22 cellular contexts compared by ENCODE assay signal in the genomic region with DNA sequence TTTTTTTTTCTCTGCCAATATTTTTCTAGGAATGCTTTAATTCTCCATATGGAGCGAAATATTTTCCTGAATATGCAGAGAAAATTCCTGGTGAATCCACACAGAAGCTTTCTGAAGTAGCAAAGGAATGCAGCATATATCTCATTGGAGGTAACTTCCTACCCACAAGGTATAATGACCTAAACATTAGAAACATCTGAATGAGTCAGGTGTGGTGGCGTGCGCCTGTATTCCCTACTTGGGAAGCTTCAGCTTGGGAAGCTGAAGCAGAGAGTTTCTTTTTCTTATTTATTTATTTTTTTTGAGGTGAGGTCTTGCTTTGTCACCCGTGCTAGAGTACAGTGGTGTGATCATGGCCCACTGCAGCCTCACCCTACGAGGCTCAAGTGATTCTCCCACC. TPM values are rescaled to one million over a fixed set of nuclear protein-coding genes. Genes with fewer than 3 reads are reported as not detected.
DNase-seq lines count a peak whose midpoint lies in the region; ATAC-seq and TF ChIP-seq lines count a peak whose summit lies in the region.
"Had no signal": no experiment of that assay in that cellular context is flagged by ENCODE, and none has a peak within 500 bp of the region (broad histone marks: within the 10 kb centered on the region; RNA-seq: fewer than 3 reads in every experiment).

No MANE protein-coding gene starts in this region.

- H2AFZ ChIP-seq in PC-3 (ENCODE audit: low read length) = no peak overlapping the region
- no peak overlapping the region for H2AFZ ChIP-seq in trophoblast cell (ENCODE audit: insufficient read depth, low read length, poor library complexity)

- H4K12ac ChIP-seq in trophoblast cell (ENCODE audit: low read depth, low read length) = no peak overlapping the region

- no peak for ATAC-seq in PC-3
- ATAC-seq: GM12878 had no signal

- H3K4me1 ChIP-seq in PC-3 (ENCODE audit: insufficient read depth, low read length) (peaks cover 11% of the 10 kb centered on the region), trophoblast cell (ENCODE audit: control insufficient read depth in 1 of 2, insufficient read depth in 2 of 2, low read length in 2 of 2) (peaks cover 2 to 3% of the 10 kb centered on the region in 2 experiments)
- H3K4me1 ChIP-seq: BE2C had no signal

- no peak overlapping the region for H2BK12ac ChIP-seq in trophoblast cell (ENCODE audit: low read length)

- no peak overlapping the region for H2AK5ac ChIP-seq in trophoblast cell (ENCODE audit: low read length)

- H3K79me2 ChIP-seq in PC-3 (ENCODE audit: low read length) = peaks cover 17% of the 10 kb centered on the region
- H3K79me2 ChIP-seq in trophoblast cell (ENCODE audit: control insufficient read depth, insufficient read depth, low read length, poor library complexity) = peaks cover 2% of the 10 kb centered on the region

- H3K4me3 ChIP-seq in PC-3 (ENCODE audit: low read length) (no peak overlapping the region), trophoblast cell (ENCODE audit: low read depth, low read length) (no peak overlapping the region)
- H3K4me3 ChIP-seq: BLaER1, GM12878 had no signal

- no peak overlapping the region for H2BK5ac ChIP-seq in trophoblast cell (ENCODE audit: low read depth, low read length, poor library complexity)

- H3K79me1 ChIP-seq in trophoblast cell (ENCODE audit: low read length) = peaks cover 3% of the 10 kb centered on the region

- no peak overlapping the region for H3K4ac ChIP-seq in trophoblast cell (ENCODE audit: low read depth, low read length)

- no CpG with 5 or more reads among the region's 5 CpGs for WGBS in trophoblast cell (ENCODE audit: extremely low coverage, insufficient coverage, insufficient read length)

- BruUV-seq in PC-3 (replicated peaks; lab: Mats Ljungman, UMichigan) = no TSS peak

- H3K27ac ChIP-seq in PC-3 (ENCODE audit: low read length) = no peak overlapping the region
- H3K27ac ChIP-seq in trophoblast cell (ENCODE audit: low read depth, low read length) = no peak overlapping the region
- H3K27ac ChIP-seq: BLaER1 had no signal

- POLR2A ChIA-PET in PC-3 (lab: Charles Lee; ENCODE audit: unreplicated experiment) = interaction anchor here (0.6 kb wide), 1 partner anchor 75 kb away, joined by 7 read pairs; no protein-coding TSS in a partner anchor

- intact Hi-C loops in PC-3 (cut with micrococcal nuclease) = no loop called here

- H3K4me2 ChIP-seq in PC-3 (ENCODE audit: low read length) (no peak overlapping the region), trophoblast cell (ENCODE audit: low read length) (no peak overlapping the region)
- H3K4me2 ChIP-seq: BLaER1 had no signal

- H3K14ac ChIP-seq in trophoblast cell (ENCODE audit: low read length) = no peak overlapping the region

- no peak overlapping the region for H3K18ac ChIP-seq in trophoblast cell (ENCODE audit: low read length)

- no peaks in the 10 kb centered on the region for H3K27me3 ChIP-seq in PC-3 (ENCODE audit: low read length)
- H3K27me3 ChIP-seq in trophoblast cell (ENCODE audit: insufficient read depth, low read length) = no peaks in the 10 kb centered on the region
- H3K27me3 ChIP-seq: BE2C, BLaER1 had no signal

- H3K9ac ChIP-seq in PC-3 (ENCODE audit: low read length) (no peak overlapping the region), trophoblast cell (ENCODE audit: low read length) (no peak overlapping the region)
- H3K9ac ChIP-seq: BLaER1 had no signal

- H3F3A ChIP-seq in PC-3 (ENCODE audit: low read length, unreplicated experiment) = no peaks in the 10 kb centered on the region

- H3K9me3 ChIP-seq in PC-3 (ENCODE audit: low read length) = no peaks in the 10 kb centered on the region
- no peaks in the 10 kb centered on the region for H3K9me3 ChIP-seq in trophoblast cell (ENCODE audit: insufficient read depth, low read depth, low read length)
- H3K9me3 ChIP-seq: BE2C had no signal

- TF ChIP-seq CTCF in PC-3 (conservative IDR thresholded peaks at IDR 0.05; ENCODE audit: low read depth, low read length) = no peak

- no peak overlapping the region for H2BK120ac ChIP-seq in trophoblast cell (ENCODE audit: insufficient read depth, low read length, poor library complexity)

- CTCF ChIA-PET in PC-3 (lab: Charles Lee) = no interaction called here

- H4K91ac ChIP-seq in trophoblast cell (ENCODE audit: low read depth, low read length) = no peak overlapping the region

- H3K23ac ChIP-seq in trophoblast cell (ENCODE audit: low read length) = no peak overlapping the region

- no peak overlapping the region for H4K8ac ChIP-seq in trophoblast cell (ENCODE audit: low read depth, low read length)

- no peaks in the 10 kb centered on the region for H3K9me2 ChIP-seq in PC-3 (replicated peaks; ENCODE audit: low read length)

- H3K36me3 ChIP-seq in PC-3 (ENCODE audit: low read depth, low read length) (peaks cover 46% of the 10 kb centered on the region), trophoblast cell (ENCODE audit: control insufficient read depth in 1 of 2, insufficient read depth in 2 of 2, low read length in 2 of 2) (peaks cover 7 to 11% of the 10 kb centered on the region in 2 experiments)

- DNase-seq in PC-3 = peak; percentile 13
- DNase-seq in kidney tubule cell (ENCODE audit: low spot score) = peak; percentile 40
- DNase-seq in trophoblast cell = peak; percentile 52 to 74
- no peak for DNase-seq in NCI-H1092 treated with DMSO at 0.1 percent for 48 hours (lab: John Stamatoyannopoulos, UW)
- no peak for DNase-seq in cerebellum (ENCODE audit: low spot score)
- DNase-seq: 8988T; ACHN; BE2C; C1 segment of cervical spinal cord; CD4-positive, alpha-beta memory T cell; CD4-positive, CD25-positive, alpha-beta regulatory T cell; CD8-positive, alpha-beta memory T cell; COR-L47; DMS 273 treated with DMSO at 0.1 percent for 48 hours; DMS153; DMS53; DMS79; DND-41; EL; GDM1 had no signal

- H4K20me1 ChIP-seq in PC-3 (ENCODE audit: low read length) = no peaks in the 10 kb centered on the region

RNA-seq across cellular contexts. Expression of gene NIT2, which starts 5.2 kb away (rescaled TPM):
- total RNA-seq in PC-3 (2014; rRNA removed) (37.8 and 63.1 TPM in 2 replicates), cerebellum (18.2 TPM)
- polyA plus RNA-seq in trophoblast cell (2013) = 22.4 and 22.8 TPM in 2 replicates

Comparison
In these comparisons a context has a peak if more than half of its experiments do, and no peak if none do; other contexts are left out.
1. DNase-seq: peak in PC-3 (single experiment), kidney tubule cell (single experiment) and trophoblast cell (2 of 2); none in NCI-H1092 treated with DMSO at 0.1 percent for 48 hours (single experiment) and cerebellum (single experiment).